Comparison of ENCODE assay signal across 8 cellular contexts in genomic region chr9:89418112-89418872, GRCh38.
DNase-seq lines count a peak whose midpoint lies in the region; ATAC-seq and TF ChIP-seq lines count a peak whose summit lies in the region.

No MANE protein-coding gene starts in this region.

- H3K9me3 Mint-ChIP-seq in T-helper 2 cell treated with Interferon-gamma antibody and Interleukin-4, amounts not matched to agents 5 μg/mL and 100 μg/mL, for 36 hours: no peaks in the 10 kb centered on the region
- peaks cover 0 to 8% of the 10 kb centered on the region in 2 donors for H3K9me3 Mint-ChIP-seq in activated naive CD4-positive, alpha-beta T cell treated with anti-CD3 and anti-CD28 coated beads, Interleukin-2, amount 50 U/mL, for 72 hours
- H3K9me3 Mint-ChIP-seq in type B pancreatic cell: no peaks in the 10 kb centered on the region

- DNase-seq in T-helper 2 cell treated with Interferon-gamma antibody and Interleukin-4, amounts not matched to agents 5 μg/mL and 100 μg/mL, for 36 hours (ENCODE audit: low spot score): peak; percentile 22
- no peak for DNase-seq in T-helper 2 cell
- no peak for DNase-seq in activated naive CD4-positive, alpha-beta T cell treated with anti-CD3 and anti-CD28 coated beads, Interleukin-2, amount 50 U/mL, for 72 hours (ENCODE audit: low spot score in 2 of 2)
- DNase-seq in stimulated activated CD4-positive, alpha-beta T cell treated with anti-CD3 and anti-CD28 coated beads, Interleukin-4, amount 100 ng/mL, for 24 hours: peak; percentile 45
- no peak for DNase-seq in type B pancreatic cell (ENCODE audit: extremely low spot score, unreplicated experiment)
- no peak for DNase-seq in DMS53 treated with DMSO at 0.1 percent for 48 hours (lab: John Stamatoyannopoulos, UW; ENCODE audit: unreplicated experiment)
- no peak for DNase-seq in SW480 (ENCODE audit: low spot score)

- H3K27me3 Mint-ChIP-seq in T-helper 2 cell treated with Interferon-gamma antibody and Interleukin-4, amounts not matched to agents 5 μg/mL and 100 μg/mL, for 36 hours (ENCODE audit: low read depth): no peaks in the 10 kb centered on the region
- H3K27me3 Mint-ChIP-seq in type B pancreatic cell: no peaks in the 10 kb centered on the region

- peak overlapping the region; percentile 96 for H3K27ac Mint-ChIP-seq in T-helper 2 cell treated with Interferon-gamma antibody and Interleukin-4, amounts not matched to agents 5 μg/mL and 100 μg/mL, for 36 hours
- H3K27ac Mint-ChIP-seq in activated naive CD4-positive, alpha-beta T cell treated with anti-CD3 and anti-CD28 coated beads, Interleukin-2, amount 50 U/mL, for 72 hours: peak overlapping the region; percentile 95 to 99
- H3K27ac Mint-ChIP-seq in type B pancreatic cell: no peak overlapping the region

- H3K4me1 Mint-ChIP-seq in T-helper 2 cell treated with Interferon-gamma antibody and Interleukin-4, amounts not matched to agents 5 μg/mL and 100 μg/mL, for 36 hours (ENCODE audit: low read depth): peaks cover 85% of the 10 kb centered on the region
- H3K4me1 Mint-ChIP-seq in type B pancreatic cell (ENCODE audit: unreplicated experiment): peaks cover 16% of the 10 kb centered on the region

- peak; percentile 8 for ATAC-seq in HG03135 (IDR thresholded peaks at IDR 0.05; ENCODE audit: unreplicated experiment)
- no peak for ATAC-seq in activated naive CD4-positive, alpha-beta T cell treated with anti-CD3 and anti-CD28 coated beads, Interleukin-2, amount 50 U/mL, for 72 hours

- no peak for TF ChIP-seq CTCF in type B pancreatic cell (conservative IDR thresholded peaks at IDR 0.05)

- H3K36me3 Mint-ChIP-seq in T-helper 2 cell treated with Interferon-gamma antibody and Interleukin-4, amounts not matched to agents 5 μg/mL and 100 μg/mL, for 36 hours (ENCODE audit: low read depth): peaks cover 76% of the 10 kb centered on the region
- peaks cover 15 to 84% of the 10 kb centered on the region in 2 donors for H3K36me3 Mint-ChIP-seq in activated naive CD4-positive, alpha-beta T cell treated with anti-CD3 and anti-CD28 coated beads, Interleukin-2, amount 50 U/mL, for 72 hours
- H3K36me3 Mint-ChIP-seq in type B pancreatic cell: peaks cover 3% of the 10 kb centered on the region

- peak overlapping the region; percentile 81 for H3K4me3 Mint-ChIP-seq in T-helper 2 cell treated with Interferon-gamma antibody and Interleukin-4, amounts not matched to agents 5 μg/mL and 100 μg/mL, for 36 hours
- no peak overlapping the region for H3K4me3 Mint-ChIP-seq in type B pancreatic cell

Comparison
In these comparisons a context has a peak if more than half of its experiments do, and no peak if none do; other contexts are left out.
1. DNase-seq: peak in T-helper 2 cell treated with Interferon-gamma antibody and Interleukin-4, amounts not matched to agents 5 μg/mL and 100 μg/mL, for 36 hours (single experiment) and stimulated activated CD4-positive, alpha-beta T cell treated with anti-CD3 and anti-CD28 coated beads, Interleukin-4, amount 100 ng/mL, for 24 hours (single experiment); none in T-helper 2 cell (0 of 5), activated naive CD4-positive, alpha-beta T cell treated with anti-CD3 and anti-CD28 coated beads, Interleukin-2, amount 50 U/mL, for 72 hours (0 of 2), type B pancreatic cell (single experiment), DMS53 treated with DMSO at 0.1 percent for 48 hours (single experiment) and SW480 (single experiment).